In genomic region chr13:27607125-27607524, GRCh38 we compare ENCODE assay signal across 10 cellular contexts. TPM values are rescaled to one million over a fixed set of nuclear protein-coding genes. Genes with fewer than 3 reads are reported as not detected.
DNase-seq lines count a peak whose midpoint lies in the region; ATAC-seq, FAIRE-seq and TF ChIP-seq lines count a peak whose summit lies in the region.
"Had no signal": no experiment of that assay in that cellular context is flagged by ENCODE, and none has a peak within 500 bp of the region (broad histone marks: within the 10 kb centered on the region; RNA-seq: fewer than 3 reads in every experiment).

No MANE protein-coding gene starts in this region.

- H3K9me3 ChIP-seq in RWPE2 (ENCODE audit: severe bottlenecking): no peaks in the 10 kb centered on the region

- peaks cover 5% of the 10 kb centered on the region for H3K36me3 ChIP-seq in RWPE2 (ENCODE audit: low read depth)

- peak; percentile 90 for FAIRE-seq in GM12892 (lab: Jason Lieb, UNC)

- no peak for TF ChIP-seq CTCF in RWPE2 (IDR thresholded peaks at IDR 0.05; ENCODE audit: poor library complexity, severe bottlenecking)

- H3K4me1 ChIP-seq in RWPE2 (ENCODE audit: insufficient read depth, poor library complexity, severe bottlenecking): peaks cover 23% of the 10 kb centered on the region

- peak overlapping the region; percentile 23 for H3K27ac ChIP-seq in RWPE2 (ENCODE audit: poor library complexity, severe bottlenecking)

- TF ChIP-seq POLR2A in GM12892 (IDR thresholded peaks at IDR 0.05; ENCODE audit: low read depth, low read length): no peak

- H3K4me3 ChIP-seq in RWPE2 (ENCODE audit: severe bottlenecking): no peak overlapping the region

- H3K27me3 ChIP-seq in RWPE2 (ENCODE audit: insufficient read depth, poor library complexity, severe bottlenecking): no peaks in the 10 kb centered on the region

- ATAC-seq in RWPE2 (ENCODE audit: low read depth) (0 out of 3 replicates have a peak, but pooled peaks have one; percentile 31), GM21576 (IDR thresholded peaks at IDR 0.05; ENCODE audit: unreplicated experiment) (no peak), GM18868 (IDR thresholded peaks at IDR 0.05; ENCODE audit: unreplicated experiment) (no peak)

- DNase-seq in GM12892 (ENCODE audit: insufficient read length) (no peak), RWPE2 (ENCODE audit: low spot score) (no peak), fibroblast of peridontal ligament (ENCODE audit: extremely low read depth) (peak; percentile 86), pulmonary artery endothelial cell (ENCODE audit: low read depth, low spot score) (peak; percentile 56), NCI-H2227 (lab: John Stamatoyannopoulos, UW; ENCODE audit: unreplicated experiment) (no peak), NCI-H226 (no peak)
- DNase-seq: naive B cell, NCI-H2081 had no signal

RNA-seq across cellular contexts. Expression of gene LNX2, which starts 13.2 kb away (rescaled TPM):
- 3.2 TPM for polyA plus RNA-seq in GM12892 (2012; ENCODE audit: missing spikeins)
- total RNA-seq in pulmonary artery endothelial cell: 10.6 and 14.5 TPM in 2 replicates

RNA-seq across cellular contexts. Expression of gene POLR1D, which starts 14.6 kb away (rescaled TPM):
- polyA plus RNA-seq in GM12892 (2012; ENCODE audit: missing spikeins): 189 TPM
- total RNA-seq in pulmonary artery endothelial cell: 83.3 and 103 TPM in 2 replicates

Comparison
In these comparisons a context has a peak if more than half of its experiments do, and no peak if none do; other contexts are left out.
1. DNase-seq: peak in fibroblast of peridontal ligament (single experiment) and pulmonary artery endothelial cell (single experiment); none in GM12892 (single experiment), RWPE2 (single experiment), NCI-H2227 (single experiment) and NCI-H226 (single experiment).